ENCODE assay signal across 21 cellular contexts in the genomic region with DNA sequence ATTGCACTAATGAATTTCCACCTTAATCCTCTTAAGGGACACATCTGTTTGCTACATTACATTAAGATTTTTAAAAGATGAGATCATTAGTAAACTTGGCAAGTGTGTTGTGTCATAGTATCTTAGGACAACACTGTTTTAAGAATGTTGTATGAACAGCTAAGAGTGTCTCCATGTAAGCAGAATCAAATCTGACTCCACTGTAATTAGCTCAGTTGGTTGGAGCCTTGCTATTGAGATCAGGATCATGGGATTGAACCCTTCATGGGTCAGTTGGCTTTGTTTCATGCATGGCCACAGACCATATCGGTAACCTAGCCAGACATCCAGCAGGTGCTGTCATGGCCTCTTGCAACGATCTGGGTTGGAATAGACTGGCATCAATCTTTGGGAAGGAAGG. TPM values are rescaled to one million over a fixed set of nuclear protein-coding genes. Genes with fewer than 3 reads are reported as not detected.
DNase-seq lines count a peak whose midpoint lies in the region; ATAC-seq and TF ChIP-seq lines count a peak whose summit lies in the region.
"Had no signal": no experiment of that assay in that cellular context is flagged by ENCODE, and none has a peak within 500 bp of the region (broad histone marks: within the 10 kb centered on the region; RNA-seq: fewer than 3 reads in every experiment).

No MANE protein-coding gene starts in this region.

- H3K9me3 ChIP-seq in GM23248 (ENCODE audit: low read depth) (no peaks in the 10 kb centered on the region), gastrocnemius medialis (no peaks in the 10 kb centered on the region)
- H3K9me3 ChIP-seq: ascending aorta, ovary, thyroid gland had no signal

- no peak overlapping the region for H3K27ac Mint-ChIP-seq in stimulated activated naive CD8-positive, alpha-beta T cell treated with anti-CD3 and anti-CD28 coated beads, Interleukin-15, amount 100 ng/mL, for 72 hours
- H3K27ac Mint-ChIP-seq: activated naive CD4-positive, alpha-beta T cell treated with anti-CD3 and anti-CD28 coated beads, Interleukin-2, amount 10 ng/mL, durations not matched to agents 7 days and 5 days; CD4-positive, alpha-beta T cell; effector memory CD8-positive, alpha-beta T cell; naive B cell; stimulated activated naive B cell treated with anti-CD40 and anti-IgM and Interleukin-4, amounts not matched to agents 10 μg/mL and 1 μg/mL and 100 μg/mL, for 72 hours had no signal

- H3K4me1 ChIP-seq in GM23248 (ENCODE audit: insufficient read depth): peaks cover 14% of the 10 kb centered on the region
- H3K4me1 ChIP-seq in foreskin keratinocyte: peaks cover 12% of the 10 kb centered on the region
- peaks cover 53 to 68% of the 10 kb centered on the region in 2 donors for H3K4me1 ChIP-seq in gastrocnemius medialis

- no peaks in the 10 kb centered on the region for H3K4me1 Mint-ChIP-seq in stimulated activated naive CD8-positive, alpha-beta T cell treated with anti-CD3 and anti-CD28 coated beads, Interleukin-15, amount 100 ng/mL, for 72 hours
- H3K4me1 Mint-ChIP-seq: activated naive CD4-positive, alpha-beta T cell treated with anti-CD3 and anti-CD28 coated beads, Interleukin-2, amount 10 ng/mL, durations not matched to agents 7 days and 5 days had no signal

- 0 out of 2 replicates have a peak, but pooled peaks cover 11% of the 10 kb centered on the region for H3F3A ChIP-seq in GM23248 (ENCODE audit: insufficient read depth)

- H3K79me2 ChIP-seq in GM23248 (ENCODE audit: insufficient read depth): peaks cover 82% of the 10 kb centered on the region
- H3K79me2 ChIP-seq: hepatocyte had no signal

- H3K27me3 ChIP-seq in GM23248 (replicated peaks; ENCODE audit: insufficient read depth) (no peaks in the 10 kb centered on the region), foreskin keratinocyte (no peaks in the 10 kb centered on the region), gastrocnemius medialis (no peaks in the 10 kb centered on the region)
- H3K27me3 ChIP-seq: ascending aorta, ovary, thyroid gland had no signal

- DNase-seq in GM23248 (peak; percentile 66), amniotic epithelial cell (ENCODE audit: low read depth) (peak; percentile 68), foreskin keratinocyte (peak in 1 of 2 donors; percentile 52), gastrocnemius medialis (no peak), hepatic stellate cell (ENCODE audit: low spot score) (no peak)
- no peak for DNase-seq in stimulated activated naive CD8-positive, alpha-beta T cell treated with anti-CD3 and anti-CD28 coated beads, Interleukin-15, amount 100 ng/mL, for 72 hours
- DNase-seq: activated naive CD4-positive, alpha-beta T cell treated with anti-CD3 and anti-CD28 coated beads, Interleukin-2, amount 10 ng/mL, durations not matched to agents 7 days and 5 days; activated T-cell treated with anti-CD3 and anti-CD28 coated beads, Interleukin-2, amount 50 U/mL, for 48 hours; CD4-positive, alpha-beta T cell; effector memory CD8-positive, alpha-beta T cell; mammary epithelial cell; naive B cell; NCI-H510A treated with DMSO at 0.1 percent for 48 hours; ovary; stimulated activated naive B cell treated with anti-CD40 and anti-IgM and Interleukin-4, amounts not matched to agents 10 μg/mL and 1 μg/mL and 100 μg/mL, for 72 hours; thyroid gland had no signal

- H2AFZ ChIP-seq in GM23248: no peak overlapping the region
- H2AFZ ChIP-seq: hepatocyte had no signal

- no peaks in the 10 kb centered on the region for H3K9me3 Mint-ChIP-seq in stimulated activated naive CD8-positive, alpha-beta T cell treated with anti-CD3 and anti-CD28 coated beads, Interleukin-15, amount 100 ng/mL, for 72 hours
- H3K9me3 Mint-ChIP-seq: activated naive CD4-positive, alpha-beta T cell treated with anti-CD3 and anti-CD28 coated beads, Interleukin-2, amount 10 ng/mL, durations not matched to agents 7 days and 5 days; CD4-positive, alpha-beta T cell; effector memory CD8-positive, alpha-beta T cell; naive B cell; stimulated activated naive B cell treated with anti-CD40 and anti-IgM and Interleukin-4, amounts not matched to agents 10 μg/mL and 1 μg/mL and 100 μg/mL, for 72 hours had no signal

- H3K36me3 ChIP-seq in GM23248 (ENCODE audit: low read depth) (no peaks in the 10 kb centered on the region), gastrocnemius medialis (no peaks in the 10 kb centered on the region)
- H3K36me3 ChIP-seq: ascending aorta, ovary, thyroid gland had no signal

- no peak overlapping the region for H3K4me3 Mint-ChIP-seq in stimulated activated naive CD8-positive, alpha-beta T cell treated with anti-CD3 and anti-CD28 coated beads, Interleukin-15, amount 100 ng/mL, for 72 hours
- H3K4me3 Mint-ChIP-seq: activated naive CD4-positive, alpha-beta T cell treated with anti-CD3 and anti-CD28 coated beads, Interleukin-2, amount 10 ng/mL, durations not matched to agents 7 days and 5 days; CD4-positive, alpha-beta T cell; effector memory CD8-positive, alpha-beta T cell; stimulated activated naive B cell treated with anti-CD40 and anti-IgM and Interleukin-4, amounts not matched to agents 10 μg/mL and 1 μg/mL and 100 μg/mL, for 72 hours had no signal

- in situ Hi-C loops in GM23248 (cut with MboI): loop anchor here (10.0 kb wide), 1 partner anchor 272 kb away; no protein-coding TSS in a partner anchor
- in situ Hi-C loops in gastrocnemius medialis (cut with MboI; ENCODE audit: low sequenced_read_pairs in 4 of 4): no loop called here

- H4K20me1 ChIP-seq in GM23248 (ENCODE audit: insufficient read depth): no peaks in the 10 kb centered on the region

- no peak overlapping the region for H3K4me2 ChIP-seq in GM23248 (ENCODE audit: unreplicated experiment)
- H3K4me2 ChIP-seq: hepatocyte had no signal

- H3K27ac ChIP-seq in GM23248 (no peak overlapping the region), foreskin keratinocyte (no peak overlapping the region), gastrocnemius medialis (peak overlapping the region in 3 of 4 donors; percentile 33 to 79 (median 51))
- H3K27ac ChIP-seq: ascending aorta, hepatocyte, ovary, thyroid gland had no signal

- H3K9me2 ChIP-seq in GM23248 (ENCODE audit: insufficient read depth): no peaks in the 10 kb centered on the region

- H3K27me3 Mint-ChIP-seq in stimulated activated naive CD8-positive, alpha-beta T cell treated with anti-CD3 and anti-CD28 coated beads, Interleukin-15, amount 100 ng/mL, for 72 hours: peaks cover 84% of the 10 kb centered on the region

- intact Hi-C loops in gastrocnemius medialis (cut with DNase I; ENCODE audit: low total_unique reads): loop anchor here (5.0 to 10.0 kb wide), 2 partner anchors 90 to 362 kb away; no protein-coding TSS in a partner anchor

- no peak for TF ChIP-seq CTCF in foreskin keratinocyte (conservative IDR thresholded peaks at IDR 0.05)
- no peak for TF ChIP-seq CTCF in gastrocnemius medialis (IDR thresholded peaks at IDR 0.05 in 4 of 5, conservative IDR thresholded peaks at IDR 0.05 in 1 of 5)

- ATAC-seq in foreskin keratinocyte (peak; percentile 6), gastrocnemius medialis (peak in 1 of 2 donors; percentile 18), HG03097 (IDR thresholded peaks at IDR 0.05; ENCODE audit: low FRiP score, unreplicated experiment) (no peak)
- no peak for ATAC-seq in stimulated activated naive CD8-positive, alpha-beta T cell treated with anti-CD3 and anti-CD28 coated beads, Interleukin-15, amount 100 ng/mL, for 72 hours
- ATAC-seq: effector memory CD8-positive, alpha-beta T cell; sciatic nerve; stimulated activated naive B cell treated with anti-CD40 and anti-IgM and Interleukin-4, amounts not matched to agents 10 μg/mL and 1 μg/mL and 100 μg/mL, for 72 hours had no signal

- 97 to 100% methylated on average over 2 of the region's 2 CpGs for WGBS in GM23248 (ENCODE audit: low coverage in 1 of 2, low lambda C conversion rate in 2 of 2, missing lambda C conversion rate in 2 of 2), 2 experiments

- no peak overlapping the region for H3K4me3 ChIP-seq in GM23248
- H3K4me3 ChIP-seq in gastrocnemius medialis: no peak overlapping the region
- H3K4me3 ChIP-seq: ascending aorta, hepatocyte, ovary, thyroid gland had no signal

- H3K9ac ChIP-seq in GM23248: no peak overlapping the region

- no peak for TF ChIP-seq POLR2A in gastrocnemius medialis (IDR thresholded peaks at IDR 0.05)

RNA-seq across cellular contexts. Expression of gene FHOD3, which starts 5.2 kb away (rescaled TPM):
- total RNA-seq in GM23248 (2014; rRNA removed; shearing (Covaris generic)): 10.1 and 13.5 TPM in 2 replicates
- 1.4 and 1.6 TPM in 2 replicates for polyA plus RNA-seq in GM23248 (2016; fragmentation: Nextera tagmentation; extraction: Ambion mirVana)
- total RNA-seq in foreskin keratinocyte: 12.7 and 13.9 TPM in 2 replicates
- polyA plus RNA-seq in foreskin keratinocyte: 7.8 and 8.7 TPM in 2 replicates
- 10 to 100 TPM; 10.0 to 32.5 (median 17.0) TPM for total RNA-seq in gastrocnemius medialis
- total RNA-seq: activated CD8-positive, alpha-beta memory T cell treated with anti-CD3 and anti-CD28 coated beads for 36 hours; CD4-positive, alpha-beta T cell had no signal

Comparison
In these comparisons a context has a peak if more than half of its experiments do, and no peak if none do; other contexts are left out.
1. DNase-seq: peak in GM23248 (single experiment) and amniotic epithelial cell (single experiment); none in gastrocnemius medialis (0 of 2), hepatic stellate cell (single experiment) and stimulated activated naive CD8-positive, alpha-beta T cell treated with anti-CD3 and anti-CD28 coated beads, Interleukin-15, amount 100 ng/mL, for 72 hours (0 of 2).
2. H3K27ac ChIP-seq: peak in gastrocnemius medialis (3 of 4); none in GM23248 (single experiment) and foreskin keratinocyte (single experiment).